Comparison of ENCODE assay signal across 33 cellular contexts in the genomic region with DNA sequence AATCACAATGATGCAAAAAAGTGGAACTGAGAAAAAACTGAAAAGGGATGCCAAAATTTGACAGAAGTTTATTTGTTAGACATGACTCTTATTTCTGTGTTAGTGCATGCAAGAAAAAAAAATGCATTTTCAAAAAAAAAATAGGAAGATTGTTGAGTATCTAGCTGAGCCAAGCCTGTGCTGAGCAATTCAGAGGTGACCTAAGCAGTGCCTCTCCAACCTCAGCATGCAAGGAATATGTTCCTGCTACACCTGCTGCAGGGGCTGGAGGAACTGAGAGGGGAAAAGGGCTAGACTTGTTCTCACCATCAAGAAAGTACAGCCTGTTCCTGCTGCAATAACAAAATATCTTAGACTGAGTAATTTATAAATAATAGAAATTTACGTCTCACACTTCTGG. TPM values are rescaled to one million over a fixed set of nuclear protein-coding genes. Genes with fewer than 3 reads are reported as not detected.
"Had no signal": no experiment of that assay in that cellular context is flagged by ENCODE, and none has a peak within 500 bp of the region (broad histone marks: within the 10 kb centered on the region; RNA-seq: fewer than 3 reads in every experiment).

No MANE protein-coding gene starts in this region.

- H3K9me3 ChIP-seq: left ventricle myocardium inferior, neutrophil, prostate gland, sigmoid colon, spleen, suprapubic skin, thoracic aorta, tibial artery, uterus had no signal

- H3K27ac ChIP-seq: left ventricle myocardium inferior, neural progenitor cell, neutrophil, sigmoid colon, spleen, suprapubic skin, thoracic aorta, tibial artery, uterus had no signal

- ATAC-seq: left colon; natural killer cell; right cardiac atrium; stimulated activated effector memory CD8-positive, alpha-beta T cell treated with anti-CD3 and anti-CD28 coated beads, Interleukin-12 subunit alpha, Interleukin-12 subunit beta, amount 100 ng/mL, for 72 hours had no signal

- H2AFZ ChIP-seq: neural progenitor cell had no signal

- H3K4me3 ChIP-seq: left ventricle myocardium inferior, lung, neural progenitor cell, prostate gland, sigmoid colon, spleen, suprapubic skin, thoracic aorta, tibial artery, uterus had no signal

- H3K4me2 ChIP-seq: neural progenitor cell had no signal

- H3K36me3 ChIP-seq: left ventricle myocardium inferior, neural progenitor cell, neutrophil, prostate gland, sigmoid colon, spleen, suprapubic skin, thoracic aorta, tibial artery, uterus had no signal

- FAIRE-seq: kidney, small intestine had no signal

- H3K4me1 ChIP-seq: left ventricle myocardium inferior, neural progenitor cell, prostate gland, sigmoid colon, spleen, suprapubic skin, tibial artery, uterus had no signal

- H3K27me3 ChIP-seq: sigmoid colon, uterus had no signal

- DNase-seq: hypothalamus; immature natural killer cell; kidney; left colon; left ventricle myocardium inferior; mesendoderm; naive B cell; natural killer cell; nephron progenitor cell; occipital lobe; posterior cingulate gyrus; retina; right cardiac atrium; sigmoid colon; spleen; stimulated activated CD4-positive, alpha-beta T cell treated with anti-CD3 and anti-CD28 coated beads, Interleukin-4, amount 100 ng/mL, for 24 hours; stimulated activated naive CD4-positive, alpha-beta T cell; tibial artery; uterus had no signal

- H3K9ac ChIP-seq: neural progenitor cell had no signal

RNA-seq across cellular contexts. Expression of gene BPIFA2, which starts 24.0 kb away (rescaled TPM):
- total RNA-seq: kidney, left colon, left ventricle myocardium inferior, lower leg skin, mesothelial cell of epicardium, mononuclear cell, natural killer cell, occipital lobe, osteocyte, prostate gland, right cardiac atrium, sigmoid colon, spleen, subcutaneous adipose tissue, suprapubic skin, thoracic aorta, ureter, uterus had no signal
- polyA plus RNA-seq: immature natural killer cell, right cardiac atrium, small intestine, spleen had no signal

RNA-seq across cellular contexts. Expression of gene BPIFA3, which starts 25.2 kb away (rescaled TPM):
- total RNA-seq: kidney, left colon, left ventricle myocardium inferior, lower leg skin, lung, mesothelial cell of epicardium, mononuclear cell, natural killer cell, occipital lobe, osteocyte, right cardiac atrium, sigmoid colon, spleen, subcutaneous adipose tissue, suprapubic skin, thoracic aorta, ureter, uterus had no signal
- polyA plus RNA-seq: immature natural killer cell, lung, right cardiac atrium, sigmoid colon, small intestine, spleen had no signal

RNA-seq across cellular contexts. Expression of gene BPIFA1, which starts 43.8 kb away (rescaled TPM):
- total RNA-seq: kidney, left colon, left ventricle myocardium inferior, lower leg skin, mesothelial cell of epicardium, mononuclear cell, natural killer cell, occipital lobe, osteocyte, prostate gland, right cardiac atrium, sigmoid colon, spleen, subcutaneous adipose tissue, suprapubic skin, thoracic aorta, ureter, uterus had no signal
- polyA plus RNA-seq: immature natural killer cell, right cardiac atrium, sigmoid colon, spleen had no signal
